Comparison of ENCODE assay signal across 22 cellular contexts in genomic region chr20:10498196-10498595, GRCh38.
DNase-seq lines count a peak whose midpoint lies in the region; ATAC-seq and TF ChIP-seq lines count a peak whose summit lies in the region.
"Had no signal": no experiment of that assay in that cellular context is flagged by ENCODE, and none has a peak within 500 bp of the region (broad histone marks: within the 10 kb centered on the region; RNA-seq: fewer than 3 reads in every experiment).

No MANE protein-coding gene starts in this region.

- no peak overlapping the region for H3K4me3 ChIP-seq in GM23338
- H3K4me3 ChIP-seq: cardiac muscle cell, hepatocyte, lower lobe of right lung, tibial artery had no signal

- no peak for TF ChIP-seq CTCF in GM23338 (conservative IDR thresholded peaks at IDR 0.05; ENCODE audit: low read depth in 2 of 2)
- TF ChIP-seq CTCF in glutamatergic neuron (IDR thresholded peaks at IDR 0.05; ENCODE audit: partially characterized antibody, unreplicated experiment): no peak

- no peaks in the 10 kb centered on the region for H3K9me2 ChIP-seq in GM23338 (ENCODE audit: insufficient read depth)

- H3K4me3 Mint-ChIP-seq in GM23338 (no peak overlapping the region), glutamatergic neuron (ENCODE audit: unreplicated experiment) (no peak overlapping the region)
- H3K4me3 Mint-ChIP-seq: activated T-cell treated with anti-CD3 and anti-CD28 coated beads, Interleukin-2, amount 50 U/mL, for 72 hours; CD8-positive, alpha-beta T cell; stimulated activated naive CD8-positive, alpha-beta T cell treated with anti-CD3 and anti-CD28 coated beads, Interleukin-15, Interleukin-2, amounts not matched to agents 100 ng/mL and 50 ng/mL, for 24 hours had no signal

- H3K27ac Mint-ChIP-seq in GM23338 (0 out of 2 replicates have a peak overlapping the region, but pooled peaks have one; percentile 39), glutamatergic neuron (ENCODE audit: unreplicated experiment) (no peak overlapping the region)
- H3K27ac Mint-ChIP-seq: activated T-cell treated with anti-CD3 and anti-CD28 coated beads, Interleukin-2, amount 50 U/mL, for 72 hours; CD8-positive, alpha-beta T cell; stimulated activated naive CD8-positive, alpha-beta T cell treated with anti-CD3 and anti-CD28 coated beads, Interleukin-15, Interleukin-2, amounts not matched to agents 100 ng/mL and 50 ng/mL, for 24 hours had no signal

- ATAC-seq in GM23338 (peak; percentile 50), left lobe of liver (peak; percentile 27)
- ATAC-seq: activated T-cell treated with anti-CD3 and anti-CD28 coated beads, Interleukin-2, amount 50 U/mL, for 72 hours; CD8-positive, alpha-beta T cell; lower lobe of right lung had no signal

- H3K27me3 Mint-ChIP-seq in GM23338 (ENCODE audit: insufficient read depth, low read depth, poor library complexity) (no peaks in the 10 kb centered on the region), glutamatergic neuron (ENCODE audit: unreplicated experiment) (peaks cover 2% of the 10 kb centered on the region)
- H3K27me3 Mint-ChIP-seq: stimulated activated naive CD8-positive, alpha-beta T cell treated with anti-CD3 and anti-CD28 coated beads, Interleukin-15, Interleukin-2, amounts not matched to agents 100 ng/mL and 50 ng/mL, for 24 hours had no signal

- no peak overlapping the region for H3K4me2 ChIP-seq in GM23338
- H3K4me2 ChIP-seq: hepatocyte had no signal

- H3K9me3 Mint-ChIP-seq in GM23338 (no peaks in the 10 kb centered on the region), glutamatergic neuron (ENCODE audit: unreplicated experiment) (peaks cover 2% of the 10 kb centered on the region)
- H3K9me3 Mint-ChIP-seq: activated T-cell treated with anti-CD3 and anti-CD28 coated beads, Interleukin-2, amount 50 U/mL, for 72 hours; CD8-positive, alpha-beta T cell; stimulated activated naive CD8-positive, alpha-beta T cell treated with anti-CD3 and anti-CD28 coated beads, Interleukin-15, Interleukin-2, amounts not matched to agents 100 ng/mL and 50 ng/mL, for 24 hours had no signal

- H3K4me1 Mint-ChIP-seq in GM23338 (peaks cover 47% of the 10 kb centered on the region), glutamatergic neuron (ENCODE audit: low read depth, unreplicated experiment) (peaks cover 32% of the 10 kb centered on the region)

- peaks cover 23% of the 10 kb centered on the region for H3K4me1 ChIP-seq in GM23338 (ENCODE audit: insufficient read depth)

- H3K27ac ChIP-seq in GM23338 (ENCODE audit: low read depth): 0 out of 2 replicates have a peak overlapping the region, but pooled peaks have one; percentile 11
- H3K27ac ChIP-seq: cardiac muscle cell, hepatocyte, lower lobe of right lung, tibial artery had no signal

- H3F3A ChIP-seq in GM23338 (replicated peaks; ENCODE audit: low read depth): no peaks in the 10 kb centered on the region

- H3K79me2 ChIP-seq in GM23338 (replicated peaks; ENCODE audit: insufficient read depth): peaks cover 24% of the 10 kb centered on the region

- H3K36me3 ChIP-seq in GM23338 (ENCODE audit: insufficient read depth): no peaks in the 10 kb centered on the region
- H3K36me3 ChIP-seq: cardiac muscle cell, lower lobe of right lung, tibial artery had no signal

- DNase-seq in ELF-1 (ENCODE audit: low read depth, low spot score) (peak; percentile 71), GM23338 (ENCODE audit: low spot score) (no peak), UCSD-AML1 (lab: John Stamatoyannopoulos, UW; ENCODE audit: unreplicated experiment) (peak; percentile 47), left lobe of liver (ENCODE audit: low spot score) (no peak), glutamatergic neuron (no peak), NCI-H69 (lab: John Stamatoyannopoulos, UW) (no peak), T1000 (lab: John Stamatoyannopoulos, UW) (no peak)
- DNase-seq: activated naive CD4-positive, alpha-beta T cell treated with anti-CD3 and anti-CD28 coated beads, Interleukin-2, amount 50 U/mL, for 16 hours; activated T-cell treated with anti-CD3 and anti-CD28 coated beads, Interleukin-2, amount 50 U/mL, for 72 hours; CD8-positive, alpha-beta T cell; H7; immature natural killer cell; KBM-7; lower lobe of right lung; NCI-H524 treated with DMSO at 0.1 percent for 48 hours; nucleus accumbens; retina; stimulated activated CD4-positive, alpha-beta T cell treated with anti-CD3 and anti-CD28 coated beads, Interleukin-12 subunit alpha, Interleukin-12 subunit beta, amount 100 ng/mL, for 4 hours; tibial artery had no signal

- no peaks in the 10 kb centered on the region for H3K27me3 ChIP-seq in GM23338 (ENCODE audit: insufficient read depth)
- H3K27me3 ChIP-seq: cardiac muscle cell, hepatocyte, tibial artery had no signal

- H2AFZ ChIP-seq in GM23338: no peak overlapping the region
- H2AFZ ChIP-seq: hepatocyte had no signal

- H4K20me1 ChIP-seq in GM23338 (replicated peaks; ENCODE audit: insufficient read depth): no peaks in the 10 kb centered on the region

- H3K36me3 Mint-ChIP-seq in GM23338 (ENCODE audit: low read depth): no peaks in the 10 kb centered on the region
- no peaks in the 10 kb centered on the region for H3K36me3 Mint-ChIP-seq in glutamatergic neuron (ENCODE audit: unreplicated experiment)
- H3K36me3 Mint-ChIP-seq: CD8-positive, alpha-beta T cell had no signal

TF ChIP-seq in GM23338, 12 proteins besides CTCF, POLR2A, EP300 and RAD21:
- TF ChIP-seq ZNF114 (CRISPR knock-in tag; IDR thresholded peaks at IDR 0.05) (no peak), JUNB (IDR thresholded peaks at IDR 0.05; ENCODE audit: unreplicated experiment) (no peak), POLR2AphosphoS5 (IDR thresholded peaks at IDR 0.05; ENCODE audit: low read depth) (no peak)

Comparison
In these comparisons a context has a peak if more than half of its experiments do, and no peak if none do; other contexts are left out.
1. DNase-seq: peak in ELF-1 (single experiment) and UCSD-AML1 (single experiment); none in GM23338 (single experiment), left lobe of liver (single experiment), glutamatergic neuron (single experiment), NCI-H69 (single experiment) and T1000 (single experiment).